In the genomic region with DNA sequence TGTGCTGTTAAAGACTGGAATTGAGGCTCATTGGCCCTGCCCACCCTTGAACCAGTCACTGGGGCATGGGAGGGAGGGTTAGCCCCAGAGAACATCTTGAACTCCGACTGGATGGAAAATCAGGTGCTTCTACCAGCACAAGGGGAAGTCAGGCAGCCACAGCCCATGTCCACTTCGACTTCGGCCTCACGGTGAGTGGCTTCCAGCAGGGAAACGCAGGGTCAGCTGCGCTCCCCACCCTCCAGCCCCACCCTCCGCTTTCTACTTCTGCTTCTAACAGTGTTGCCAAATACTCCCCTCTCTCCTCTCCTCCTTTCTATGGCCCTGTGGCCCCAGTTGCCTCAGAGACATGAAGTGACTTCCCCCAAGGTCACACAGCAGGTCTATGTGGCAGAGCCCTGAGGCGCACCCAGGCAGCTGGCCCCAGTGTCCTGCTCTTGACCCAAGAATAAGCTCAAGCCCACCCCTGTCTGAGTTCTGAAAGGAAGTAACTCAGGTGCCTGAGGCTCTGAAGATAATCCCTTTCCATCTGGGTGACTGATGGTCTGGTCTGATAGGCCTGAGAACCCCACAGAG, we compare ENCODE assay signal across 1 cellular context.
TF ChIP-seq lines count a peak whose summit lies in the region.

No MANE protein-coding gene starts in this region.

TF ChIP-seq in K562, 482 proteins besides CTCF, POLR2A, EP300 and RAD21 (continues in another document):
- TF ChIP-seq ZNF696 (CRISPR knock-in tag; conservative IDR thresholded peaks at IDR 0.05) (no peak), ZNF583 (CRISPR knock-in tag; IDR thresholded peaks at IDR 0.05) (no peak), SMC3 (conservative IDR thresholded peaks at IDR 0.05; ENCODE audit: insufficient read depth, low read depth, low read length) (no peak), BRCA1 (IDR thresholded peaks at IDR 0.05) (no peak), BRCA1 (CRISPR knock-in tag; IDR thresholded peaks at IDR 0.05) (no peak), ZNF707 (CRISPR knock-in tag; conservative IDR thresholded peaks at IDR 0.05) (no peak), KLF16 (IDR thresholded peaks at IDR 0.05) (peak; percentile 58; the same call in 1 of the 2 replicates), PML (IDR thresholded peaks at IDR 0.05; ENCODE audit: low read length) (peak; percentile 38; the same call in 1 of the 2 replicates), BMI1 (IDR thresholded peaks at IDR 0.05; ENCODE audit: low read length) (no peak), CCNT2 (IDR thresholded peaks at IDR 0.05; ENCODE audit: borderline replicate concordance, extremely low read depth, insufficient read length, low read depth, low read length) (no peak), ZNF384 (IDR thresholded peaks at IDR 0.05; ENCODE audit: low read depth, low read length) (no peak), MCM5 (IDR thresholded peaks at IDR 0.05; ENCODE audit: low read depth) (no peak), POLR2B (IDR thresholded peaks at IDR 0.05; ENCODE audit: low read depth, partially characterized antibody) (no peak), HMGN3 (IDR thresholded peaks at IDR 0.05; ENCODE audit: borderline replicate concordance, extremely low read depth, insufficient read length, low read depth, low read length) (no peak), CBFA2T3 (IDR thresholded peaks at IDR 0.05) (peak; percentile 76), RUNX1 (IDR thresholded peaks at IDR 0.05; ENCODE audit: low read depth) (no peak), RFX1 (IDR thresholded peaks at IDR 0.05) (no peak), ELF4 (CRISPR knock-in tag; IDR thresholded peaks at IDR 0.05) (no peak), CCAR2 (IDR thresholded peaks at IDR 0.05; ENCODE audit: low read depth, low read length) (no peak), ZNF253 (CRISPR knock-in tag; conservative IDR thresholded peaks at IDR 0.05) (no peak), HDAC8 (tag; IDR thresholded peaks at IDR 0.05) (no peak), TSC22D4 (tag; IDR thresholded peaks at IDR 0.05) (no peak), POLR3G (IDR thresholded peaks at IDR 0.05; ENCODE audit: extremely low read depth, insufficient read length, insufficient replicate concordance) (no peak), ZNF398 (CRISPR knock-in tag; IDR thresholded peaks at IDR 0.05) (no peak), TCF3 (CRISPR knock-in tag; IDR thresholded peaks at IDR 0.05) (peak; percentile 53), DACH1 (IDR thresholded peaks at IDR 0.05; ENCODE audit: partially characterized antibody) (no peak), BCOR (IDR thresholded peaks at IDR 0.05) (peak; percentile 48; the same call in 1 of the 2 replicates), FIP1L1 (IDR thresholded peaks at IDR 0.05; ENCODE audit: low read depth, low read length, poor library complexity, severe bottlenecking) (no peak), ZNF830 (CRISPR knock-in tag; IDR thresholded peaks at IDR 0.05) (no peak), ARID4B (CRISPR knock-in tag; IDR thresholded peaks at IDR 0.05) (0 out of 2 replicates have a peak, but pooled peaks have one; percentile 19), ESRRA (IDR thresholded peaks at IDR 0.05; ENCODE audit: borderline replicate concordance, low read depth) (peak; percentile 39; the same call in 1 of the 2 replicates), E2F3 (CRISPR knock-in tag; IDR thresholded peaks at IDR 0.05) (no peak), HLTF (IDR thresholded peaks at IDR 0.05) (no peak), TEAD4 (IDR thresholded peaks at IDR 0.05; ENCODE audit: low read length) (peak; percentile 77), TEAD4 (CRISPR knock-in tag; IDR thresholded peaks at IDR 0.05; ENCODE audit: borderline replicate concordance) (no peak), NEUROD1 (IDR thresholded peaks at IDR 0.05; ENCODE audit: borderline replicate concordance, low read depth, low read length, partially characterized antibody) (peak; percentile 20), GATAD2B (IDR thresholded peaks at IDR 0.05; ENCODE audit: borderline replicate concordance) (no peak), CREB3 (tag; conservative IDR thresholded peaks at IDR 0.05; ENCODE audit: low read depth) (no peak), THAP12 (CRISPR knock-in tag; IDR thresholded peaks at IDR 0.05) (no peak)
- TF ChIP-seq, protein P1, sequence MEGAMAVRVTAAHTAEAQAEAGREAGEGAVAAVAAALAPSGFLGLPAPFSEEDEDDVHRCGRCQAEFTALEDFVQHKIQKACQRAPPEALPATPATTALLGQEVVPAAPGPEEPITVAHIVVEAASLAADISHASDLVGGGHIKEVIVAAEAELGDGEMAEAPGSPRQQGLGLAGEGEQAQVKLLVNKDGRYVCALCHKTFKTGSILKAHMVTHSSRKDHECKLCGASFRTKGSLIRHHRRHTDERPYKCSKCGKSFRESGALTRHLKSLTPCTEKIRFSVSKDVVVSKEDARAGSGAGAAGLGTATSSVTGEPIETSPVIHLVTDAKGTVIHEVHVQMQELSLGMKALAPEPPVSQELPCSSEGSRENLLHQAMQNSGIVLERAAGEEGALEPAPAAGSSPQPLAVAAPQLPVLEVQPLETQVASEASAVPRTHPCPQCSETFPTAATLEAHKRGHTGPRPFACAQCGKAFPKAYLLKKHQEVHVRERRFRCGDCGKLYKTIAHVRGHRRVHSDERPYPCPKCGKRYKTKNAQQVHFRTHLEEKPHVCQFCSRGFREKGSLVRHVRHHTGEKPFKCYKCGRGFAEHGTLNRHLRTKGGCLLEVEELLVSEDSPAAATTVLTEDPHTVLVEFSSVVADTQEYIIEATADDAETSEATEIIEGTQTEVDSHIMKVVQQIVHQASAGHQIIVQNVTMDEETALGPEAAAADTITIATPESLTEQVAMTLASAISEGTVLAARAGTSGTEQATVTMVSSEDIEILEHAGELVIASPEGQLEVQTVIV (CRISPR knock-in tag; IDR thresholded peaks at IDR 0.05; ENCODE audit: borderline replicate concordance): no peak
- TF ChIP-seq, protein P2, sequence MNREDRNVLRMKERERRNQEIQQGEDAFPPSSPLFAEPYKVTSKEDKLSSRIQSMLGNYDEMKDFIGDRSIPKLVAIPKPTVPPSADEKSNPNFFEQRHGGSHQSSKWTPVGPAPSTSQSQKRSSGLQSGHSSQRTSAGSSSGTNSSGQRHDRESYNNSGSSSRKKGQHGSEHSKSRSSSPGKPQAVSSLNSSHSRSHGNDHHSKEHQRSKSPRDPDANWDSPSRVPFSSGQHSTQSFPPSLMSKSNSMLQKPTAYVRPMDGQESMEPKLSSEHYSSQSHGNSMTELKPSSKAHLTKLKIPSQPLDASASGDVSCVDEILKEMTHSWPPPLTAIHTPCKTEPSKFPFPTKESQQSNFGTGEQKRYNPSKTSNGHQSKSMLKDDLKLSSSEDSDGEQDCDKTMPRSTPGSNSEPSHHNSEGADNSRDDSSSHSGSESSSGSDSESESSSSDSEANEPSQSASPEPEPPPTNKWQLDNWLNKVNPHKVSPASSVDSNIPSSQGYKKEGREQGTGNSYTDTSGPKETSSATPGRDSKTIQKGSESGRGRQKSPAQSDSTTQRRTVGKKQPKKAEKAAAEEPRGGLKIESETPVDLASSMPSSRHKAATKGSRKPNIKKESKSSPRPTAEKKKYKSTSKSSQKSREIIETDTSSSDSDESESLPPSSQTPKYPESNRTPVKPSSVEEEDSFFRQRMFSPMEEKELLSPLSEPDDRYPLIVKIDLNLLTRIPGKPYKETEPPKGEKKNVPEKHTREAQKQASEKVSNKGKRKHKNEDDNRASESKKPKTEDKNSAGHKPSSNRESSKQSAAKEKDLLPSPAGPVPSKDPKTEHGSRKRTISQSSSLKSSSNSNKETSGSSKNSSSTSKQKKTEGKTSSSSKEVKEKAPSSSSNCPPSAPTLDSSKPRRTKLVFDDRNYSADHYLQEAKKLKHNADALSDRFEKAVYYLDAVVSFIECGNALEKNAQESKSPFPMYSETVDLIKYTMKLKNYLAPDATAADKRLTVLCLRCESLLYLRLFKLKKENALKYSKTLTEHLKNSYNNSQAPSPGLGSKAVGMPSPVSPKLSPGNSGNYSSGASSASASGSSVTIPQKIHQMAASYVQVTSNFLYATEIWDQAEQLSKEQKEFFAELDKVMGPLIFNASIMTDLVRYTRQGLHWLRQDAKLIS (CRISPR knock-in tag; IDR thresholded peaks at IDR 0.05): no peak
- TF ChIP-seq, protein P3, sequence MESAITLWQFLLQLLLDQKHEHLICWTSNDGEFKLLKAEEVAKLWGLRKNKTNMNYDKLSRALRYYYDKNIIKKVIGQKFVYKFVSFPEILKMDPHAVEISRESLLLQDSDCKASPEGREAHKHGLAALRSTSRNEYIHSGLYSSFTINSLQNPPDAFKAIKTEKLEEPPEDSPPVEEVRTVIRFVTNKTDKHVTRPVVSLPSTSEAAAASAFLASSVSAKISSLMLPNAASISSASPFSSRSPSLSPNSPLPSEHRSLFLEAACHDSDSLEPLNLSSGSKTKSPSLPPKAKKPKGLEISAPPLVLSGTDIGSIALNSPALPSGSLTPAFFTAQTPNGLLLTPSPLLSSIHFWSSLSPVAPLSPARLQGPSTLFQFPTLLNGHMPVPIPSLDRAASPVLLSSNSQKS (CRISPR knock-in tag; IDR thresholded peaks at IDR 0.05): no peak
- TF ChIP-seq, protein P4, sequence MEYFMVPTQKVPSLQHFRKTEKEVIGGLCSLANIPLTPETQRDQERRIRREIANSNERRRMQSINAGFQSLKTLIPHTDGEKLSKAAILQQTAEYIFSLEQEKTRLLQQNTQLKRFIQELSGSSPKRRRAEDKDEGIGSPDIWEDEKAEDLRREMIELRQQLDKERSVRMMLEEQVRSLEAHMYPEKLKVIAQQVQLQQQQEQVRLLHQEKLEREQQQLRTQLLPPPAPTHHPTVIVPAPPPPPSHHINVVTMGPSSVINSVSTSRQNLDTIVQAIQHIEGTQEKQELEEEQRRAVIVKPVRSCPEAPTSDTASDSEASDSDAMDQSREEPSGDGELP (CRISPR knock-in tag; IDR thresholded peaks at IDR 0.05; ENCODE audit: borderline replicate concordance): no peak; the same call in 1 of the 2 replicates
- TF ChIP-seq, protein P5, sequence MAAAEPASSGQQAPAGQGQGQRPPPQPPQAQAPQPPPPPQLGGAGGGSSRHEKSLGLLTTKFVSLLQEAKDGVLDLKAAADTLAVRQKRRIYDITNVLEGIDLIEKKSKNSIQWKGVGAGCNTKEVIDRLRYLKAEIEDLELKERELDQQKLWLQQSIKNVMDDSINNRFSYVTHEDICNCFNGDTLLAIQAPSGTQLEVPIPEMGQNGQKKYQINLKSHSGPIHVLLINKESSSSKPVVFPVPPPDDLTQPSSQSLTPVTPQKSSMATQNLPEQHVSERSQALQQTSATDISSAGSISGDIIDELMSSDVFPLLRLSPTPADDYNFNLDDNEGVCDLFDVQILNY (CRISPR knock-in tag; IDR thresholded peaks at IDR 0.05): no peak
